In genomic region chr22:50185384-50186087, GRCh38 we compare ENCODE assay signal across 8 cellular contexts. TPM values are rescaled to one million over a fixed set of nuclear protein-coding genes. Genes with fewer than 3 reads are reported as not detected.
DNase-seq lines count a peak whose midpoint lies in the region; ATAC-seq and TF ChIP-seq lines count a peak whose summit lies in the region.

A gene with protein sequence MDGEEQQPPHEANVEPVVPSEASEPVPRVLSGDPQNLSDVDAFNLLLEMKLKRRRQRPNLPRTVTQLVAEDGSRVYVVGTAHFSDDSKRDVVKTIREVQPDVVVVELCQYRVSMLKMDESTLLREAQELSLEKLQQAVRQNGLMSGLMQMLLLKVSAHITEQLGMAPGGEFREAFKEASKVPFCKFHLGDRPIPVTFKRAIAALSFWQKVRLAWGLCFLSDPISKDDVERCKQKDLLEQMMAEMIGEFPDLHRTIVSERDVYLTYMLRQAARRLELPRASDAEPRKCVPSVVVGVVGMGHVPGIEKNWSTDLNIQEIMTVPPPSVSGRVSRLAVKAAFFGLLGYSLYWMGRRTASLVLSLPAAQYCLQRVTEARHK (plus strand): TSS chr22:50185913. CDS start chr22:50193061, 7,148 bp downstream.

- H3K27me3 ChIP-seq in HUES48 (ENCODE audit: control insufficient read depth, insufficient read depth, low read length) (peaks cover 6% of the 10 kb centered on the region; the same call in 1 of the 2 replicates), fibroblast of lung (ENCODE audit: control insufficient read depth, insufficient read depth, low read length) (no peaks in the 10 kb centered on the region)
- H3K27me3 ChIP-seq in naive thymus-derived CD4-positive, alpha-beta T cell (ENCODE audit: control insufficient read depth in 2 of 2, insufficient read depth in 2 of 2, low read length in 2 of 2), result no peaks in the 10 kb centered on the region

- H3K4me1 ChIP-seq in HUES48 (ENCODE audit: control insufficient read depth, insufficient read depth, low read length), result peaks cover 17% of the 10 kb centered on the region; the same call in 1 of the 2 replicates
- H3K4me1 ChIP-seq in fibroblast of lung (ENCODE audit: control insufficient read depth, extremely low read depth, insufficient read depth, low read length), result peaks cover 14% of the 10 kb centered on the region
- H3K4me1 ChIP-seq in naive thymus-derived CD4-positive, alpha-beta T cell (ENCODE audit: control insufficient read depth in 2 of 2, insufficient read depth in 2 of 2, low read length in 2 of 2), result peaks cover 28 to 32% of the 10 kb centered on the region in 2 donors

- H3K27ac Mint-ChIP-seq in activated T-helper 17 cell treated with anti-CD3 and anti-CD28 coated beads, Interleukin-2, amount 50 U/mL, for 72 hours, result peak within 1 kb of the TSS; percentile 95
- peak within 1 kb of the TSS; percentile 82 to 98 (median 96) for H3K27ac Mint-ChIP-seq in naive thymus-derived CD4-positive, alpha-beta T cell

- H3K27ac ChIP-seq in HUES48 (ENCODE audit: low read depth, low read length) (no peak within 1 kb of the TSS), RWPE1 (peak within 1 kb of the TSS; percentile 97), fibroblast of lung (ENCODE audit: insufficient read depth, low read length) (peak within 1 kb of the TSS; percentile 44)
- H3K27ac ChIP-seq in naive thymus-derived CD4-positive, alpha-beta T cell (ENCODE audit: low read depth, low read length), result peak within 1 kb of the TSS; percentile 78

- H3K9me3 Mint-ChIP-seq in activated T-helper 17 cell treated with anti-CD3 and anti-CD28 coated beads, Interleukin-2, amount 50 U/mL, for 72 hours, result no peaks in the 10 kb centered on the region
- H3K9me3 Mint-ChIP-seq in naive thymus-derived CD4-positive, alpha-beta T cell, result no peaks in the 10 kb centered on the region

- H3K36me3 Mint-ChIP-seq in activated T-helper 17 cell treated with anti-CD3 and anti-CD28 coated beads, Interleukin-2, amount 50 U/mL, for 72 hours (ENCODE audit: low read depth), result peaks cover 5% of the 10 kb centered on the region
- H3K36me3 Mint-ChIP-seq in naive thymus-derived CD4-positive, alpha-beta T cell, result peaks cover 0 to 2% (median 0%) of the 10 kb centered on the region in 5 donors

- POLR2A ChIA-PET in RWPE1 (lab: Yijun Ruan, JAX; ENCODE audit: low non-redundant PET), result no interaction called here
- POLR2A ChIA-PET in naive thymus-derived CD4-positive, alpha-beta T cell (lab: Charles Lee), result interaction anchor here (0.9 kb wide), 1 partner anchor 53 kb away, joined by 3 read pairs; no protein-coding TSS in a partner anchor

- H3K4me3 Mint-ChIP-seq in activated T-helper 17 cell treated with anti-CD3 and anti-CD28 coated beads, Interleukin-2, amount 50 U/mL, for 72 hours, result peak within 1 kb of the TSS; percentile 90
- H3K4me3 Mint-ChIP-seq in naive thymus-derived CD4-positive, alpha-beta T cell, result peak within 1 kb of the TSS; percentile 88 to 98 (median 94)

- peak within 1 kb of the TSS; percentile 87 for H3K4me2 ChIP-seq in fibroblast of lung (ENCODE audit: extremely low read depth, insufficient read depth, low read length)

- CTCF ChIA-PET in RWPE1 (lab: Yijun Ruan, JAX), result no interaction called here
- CTCF ChIA-PET in naive thymus-derived CD4-positive, alpha-beta T cell (lab: Charles Lee), result interaction anchor here (0.5 kb wide), 1 partner anchor 147 kb away, joined by 3 read pairs; no protein-coding TSS in a partner anchor

- H3K4me1 Mint-ChIP-seq in activated T-helper 17 cell treated with anti-CD3 and anti-CD28 coated beads, Interleukin-2, amount 50 U/mL, for 72 hours, result no peaks in the 10 kb centered on the region
- H3K4me1 Mint-ChIP-seq in naive thymus-derived CD4-positive, alpha-beta T cell, result peaks cover 10 to 37% (median 23%) of the 10 kb centered on the region in 7 donors

- no peaks in the 10 kb centered on the region for H3K9me3 ChIP-seq in HUES48 (ENCODE audit: control insufficient read depth, insufficient read depth, low read length)
- no peaks in the 10 kb centered on the region for H3K9me3 ChIP-seq in fibroblast of lung (ENCODE audit: control insufficient read depth, insufficient read depth, low read depth, low read length)
- H3K9me3 ChIP-seq in naive thymus-derived CD4-positive, alpha-beta T cell (ENCODE audit: control insufficient read depth in 2 of 3, low read length in 3 of 3), result no peaks in the 10 kb centered on the region

- intact Hi-C loops in naive thymus-derived CD4-positive, alpha-beta T cell (cut with micrococcal nuclease), result loop anchor here in 1 of 2 donors (1.0 kb wide), 2 partner anchors 15 to 36 kb away; no protein-coding TSS in a partner anchor

- DNase-seq in NCI-H524 (lab: John Stamatoyannopoulos, UW), result peak; percentile 74 to 91
- no peak for DNase-seq in NCI-H524 treated with DMSO at 0.1 percent for 48 hours (lab: John Stamatoyannopoulos, UW)
- DNase-seq in RWPE1 (ENCODE audit: low spot score), result peak; percentile 81
- peak; percentile 79 to 88 for DNase-seq in fibroblast of lung (ENCODE audit: low read depth in 2 of 2)
- peak; percentile 76 to 89 (median 86) for DNase-seq in naive thymus-derived CD4-positive, alpha-beta T cell
- peak; percentile 79 to 82 for DNase-seq in stimulated activated CD8-positive, alpha-beta memory T cell treated with anti-CD3 and anti-CD28 coated beads, Interleukin-7, amount 100 ng/mL, for 48 hours (ENCODE audit: extremely low read depth in 1 of 2, low read depth in 1 of 2)

- H3K79me2 ChIP-seq in fibroblast of lung (ENCODE audit: control insufficient read depth, insufficient read depth, low read length), result peaks cover 23% of the 10 kb centered on the region

- H3K36me3 ChIP-seq in HUES48 (ENCODE audit: control insufficient read depth, insufficient read depth, low read length) (0 out of 2 replicates have a peak, but pooled peaks cover 3% of the 10 kb centered on the region), fibroblast of lung (ENCODE audit: control insufficient read depth, insufficient read depth, low read length) (peaks cover 5% of the 10 kb centered on the region)
- H3K36me3 ChIP-seq in naive thymus-derived CD4-positive, alpha-beta T cell (ENCODE audit: control insufficient read depth in 2 of 3, insufficient read depth in 3 of 3, low read length in 3 of 3), result no peaks in the 10 kb centered on the region

- no peak within 1 kb of the TSS for H3K9ac ChIP-seq in HUES48 (ENCODE audit: low read depth, low read length)
- peak within 1 kb of the TSS; percentile 65 for H3K9ac ChIP-seq in fibroblast of lung (ENCODE audit: insufficient read depth, low read length)

- no peaks in the 10 kb centered on the region for H4K20me1 ChIP-seq in fibroblast of lung (ENCODE audit: control insufficient read depth, extremely low read depth, insufficient read depth, low read length)

- H3K4me3 ChIP-seq in HUES48 (ENCODE audit: low read depth, low read length), result peak within 1 kb of the TSS; percentile 71
- H3K4me3 ChIP-seq in fibroblast of lung (replicated peaks in 1 of 4; ENCODE audit: control extremely low read depth in 1 of 4, insufficient read depth in 1 of 4, low read depth in 3 of 4, low read length in 4 of 4), result peak within 1 kb of the TSS; percentile 45 to 68 (median 61)
- H3K4me3 ChIP-seq in naive thymus-derived CD4-positive, alpha-beta T cell (ENCODE audit: low read length), result peak within 1 kb of the TSS; percentile 83

- TF ChIP-seq CTCF in RWPE1 (conservative IDR thresholded peaks at IDR 0.05; ENCODE audit: low read depth), result no peak
- no peak for TF ChIP-seq CTCF in fibroblast of lung (conservative IDR thresholded peaks at IDR 0.05 in 1 of 2, IDR thresholded peaks at IDR 0.05 in 1 of 2; ENCODE audit: low read depth in 1 of 2, low read length in 2 of 2)

- peak within 1 kb of the TSS; percentile 96 for H2AFZ ChIP-seq in fibroblast of lung (ENCODE audit: low read length)

- H3K27me3 Mint-ChIP-seq in activated T-helper 17 cell treated with anti-CD3 and anti-CD28 coated beads, Interleukin-2, amount 50 U/mL, for 72 hours, result no peaks in the 10 kb centered on the region
- peaks cover 0 to 6% (median 0%) of the 10 kb centered on the region in 5 donors for H3K27me3 Mint-ChIP-seq in naive thymus-derived CD4-positive, alpha-beta T cell

- ATAC-seq in activated T-helper 17 cell treated with anti-CD3 and anti-CD28 coated beads, Interleukin-2, amount 50 U/mL, for 72 hours (replicated peaks), result peak; percentile 86
- ATAC-seq in naive thymus-derived CD4-positive, alpha-beta T cell, result peak; percentile 87

RNA-seq across cellular contexts. Expression of the gene that starts here (rescaled TPM):
- 100 to 1,000 TPM in 1 of 2 donors, 10 to 100 TPM in 1; 70.1 to 116 TPM for total RNA-seq in activated T-helper 17 cell treated with anti-CD3 and anti-CD28 coated beads, Interleukin-2, amount 50 U/mL, for 72 hours
- total RNA-seq in fibroblast of lung, result 15.2 and 17.2 TPM in 2 replicates
- polyA plus RNA-seq in fibroblast of lung, result 11.8 and 17.6 TPM in 2 replicates
- 15.6 and 27.9 TPM in 2 replicates for polyA plus RNA-seq in fibroblast of lung (2012)
- 25.2 and 28.0 TPM in 2 replicates for polyA minus RNA-seq in fibroblast of lung (ENCODE audit: low replicate concordance)
- 100 to 1,000 TPM; 106 to 157 (median 124) TPM for total RNA-seq in naive thymus-derived CD4-positive, alpha-beta T cell
- 10 to 100 TPM; 29.4 to 50.0 TPM for polyA plus RNA-seq in naive thymus-derived CD4-positive, alpha-beta T cell
